15 cellular contexts compared by ENCODE assay signal in genomic region chr20:32232487-32232886, GRCh38. TPM values are rescaled to one million over a fixed set of nuclear protein-coding genes. Genes with fewer than 3 reads are reported as not detected.
DNase-seq lines count a peak whose midpoint lies in the region; ATAC-seq, FAIRE-seq and TF ChIP-seq lines count a peak whose summit lies in the region.
"Had no signal": no experiment of that assay in that cellular context is flagged by ENCODE, and none has a peak within 500 bp of the region (broad histone marks: within the 10 kb centered on the region; RNA-seq: fewer than 3 reads in every experiment).

No MANE protein-coding gene starts in this region.

- no peak overlapping the region for H3K4me2 ChIP-seq in osteoblast (ENCODE audit: insufficient read depth, low read length)
- H3K4me2 ChIP-seq: GM23338 had no signal

- no peak overlapping the region for H2AFZ ChIP-seq in osteoblast (ENCODE audit: low read length)
- H2AFZ ChIP-seq: GM23338 had no signal

- DNase-seq in activated CD4-positive, alpha-beta T cell treated with anti-CD3 and anti-CD28 coated beads, Interleukin-2, amount 10 ng/mL, durations not matched to agents 7 days and 5 days, result no peak
- no peak for DNase-seq in activated CD4-positive, alpha-beta T cell treated with anti-CD3 and anti-CD28 coated beads for 4 hours
- DNase-seq in osteoblast (ENCODE audit: insufficient read length, low spot score, missing footprints) (peak; percentile 29), hepatic stellate cell (ENCODE audit: low spot score) (no peak), pancreas (no peak), dedifferentiated amniotic fluid mesenchymal stem cell (ENCODE audit: extremely low spot score) (no peak)
- DNase-seq: Calu3, MG63, NCI-H2029 treated with DMSO at 0.1 percent for 48 hours, NCI-H526 had no signal

- POLR2A ChIA-PET in activated CD4-positive, alpha-beta T cell treated with anti-CD3 and anti-CD28 coated beads, Interleukin-2, amount 10 ng/mL, durations not matched to agents 7 days and 5 days (lab: Charles Lee), result interaction anchor here (0.5 kb wide), 1 partner anchor 127 kb away, joined by 4 read pairs; no protein-coding TSS in a partner anchor

- H3K27me3 Mint-ChIP-seq in activated CD4-positive, alpha-beta T cell treated with anti-CD3 and anti-CD28 coated beads, Interleukin-2, amount 10 ng/mL, durations not matched to agents 7 days and 5 days, result no peaks in the 10 kb centered on the region
- H3K27me3 Mint-ChIP-seq in activated naive CD8-positive, alpha-beta T cell, result no peaks in the 10 kb centered on the region

- no peak for FAIRE-seq in pancreas (lab: Jason Lieb, UNC)
- FAIRE-seq: keratinocyte had no signal

- H3K27ac Mint-ChIP-seq in activated CD4-positive, alpha-beta T cell treated with anti-CD3 and anti-CD28 coated beads, Interleukin-2, amount 10 ng/mL, durations not matched to agents 7 days and 5 days, result peak overlapping the region; percentile 79
- peak overlapping the region; percentile 91 for H3K27ac Mint-ChIP-seq in activated naive CD8-positive, alpha-beta T cell
- H3K27ac Mint-ChIP-seq: GM23338 had no signal

- intact Hi-C loops in pancreas (cut with DNase I), result no loop called here

- H3K27me3 ChIP-seq in osteoblast (ENCODE audit: insufficient read depth, low read length) (no peaks in the 10 kb centered on the region), pancreas (no peaks in the 10 kb centered on the region)
- H3K27me3 ChIP-seq: MG63 had no signal

- no peaks in the 10 kb centered on the region for H3K4me1 ChIP-seq in osteoblast (ENCODE audit: insufficient read depth, low read length)
- H3K4me1 ChIP-seq in pancreas, result peaks cover 13 to 24% (median 21%) of the 10 kb centered on the region in 3 donors

- no peak overlapping the region for H3K4me3 ChIP-seq in osteoblast (ENCODE audit: insufficient read depth, low read length)
- no peak overlapping the region for H3K4me3 ChIP-seq in pancreas
- H3K4me3 ChIP-seq: GM23338, MG63 had no signal

- CTCF ChIA-PET in activated CD4-positive, alpha-beta T cell treated with anti-CD3 and anti-CD28 coated beads, Interleukin-2, amount 10 ng/mL, durations not matched to agents 7 days and 5 days (lab: Charles Lee), result interaction anchor here (0.5 to 2.8 kb wide), 8 partner anchors 9 to 442 kb away, joined by 3 to 13 read pairs (median 3); no protein-coding TSS in a partner anchor

- no peak overlapping the region for H3K4me3 Mint-ChIP-seq in activated CD4-positive, alpha-beta T cell treated with anti-CD3 and anti-CD28 coated beads, Interleukin-2, amount 10 ng/mL, durations not matched to agents 7 days and 5 days
- H3K4me3 Mint-ChIP-seq in activated naive CD8-positive, alpha-beta T cell, result peak overlapping the region; percentile 57
- H3K4me3 Mint-ChIP-seq: GM23338 had no signal

- no peaks in the 10 kb centered on the region for H4K20me1 ChIP-seq in osteoblast (ENCODE audit: insufficient read depth, low read length)

- H3K79me2 ChIP-seq in osteoblast (ENCODE audit: insufficient read depth, low read length), result no peaks in the 10 kb centered on the region

- no peaks in the 10 kb centered on the region for H3K9me3 Mint-ChIP-seq in activated CD4-positive, alpha-beta T cell treated with anti-CD3 and anti-CD28 coated beads, Interleukin-2, amount 10 ng/mL, durations not matched to agents 7 days and 5 days
- H3K9me3 Mint-ChIP-seq in activated naive CD8-positive, alpha-beta T cell (ENCODE audit: low read depth), result no peaks in the 10 kb centered on the region
- H3K9me3 Mint-ChIP-seq: GM23338 had no signal

- ATAC-seq in GM18868 (IDR thresholded peaks at IDR 0.05; ENCODE audit: unreplicated experiment) (peak; percentile 39), pancreas (no peak)
- ATAC-seq: GM23338, Panc1 had no signal

- H3K4me1 Mint-ChIP-seq in activated CD4-positive, alpha-beta T cell treated with anti-CD3 and anti-CD28 coated beads, Interleukin-2, amount 10 ng/mL, durations not matched to agents 7 days and 5 days, result peaks cover 30% of the 10 kb centered on the region
- H3K4me1 Mint-ChIP-seq in activated naive CD8-positive, alpha-beta T cell (ENCODE audit: low read depth), result peaks cover 40% of the 10 kb centered on the region
- H3K4me1 Mint-ChIP-seq: GM23338 had no signal

- TF ChIP-seq CTCF in osteoblast (IDR thresholded peaks at IDR 0.05; ENCODE audit: extremely low read depth, low read depth, low read length) (no peak), pancreas (IDR thresholded peaks at IDR 0.05) (no peak)

- H3K27ac ChIP-seq in osteoblast (ENCODE audit: low read depth, low read length) (no peak overlapping the region), pancreas (no peak overlapping the region)

- peaks cover 64% of the 10 kb centered on the region for H3K36me3 ChIP-seq in osteoblast (ENCODE audit: insufficient read depth, low read length)
- H3K36me3 ChIP-seq in pancreas, result peaks cover 0 to 19% (median 0%) of the 10 kb centered on the region in 3 donors

- peaks cover 56% of the 10 kb centered on the region for H3K36me3 Mint-ChIP-seq in activated CD4-positive, alpha-beta T cell treated with anti-CD3 and anti-CD28 coated beads, Interleukin-2, amount 10 ng/mL, durations not matched to agents 7 days and 5 days (ENCODE audit: low read depth)
- peaks cover 26% of the 10 kb centered on the region for H3K36me3 Mint-ChIP-seq in activated naive CD8-positive, alpha-beta T cell

- H3K9me3 ChIP-seq in osteoblast (ENCODE audit: low read depth, low read length) (no peaks in the 10 kb centered on the region), pancreas (no peaks in the 10 kb centered on the region)
- H3K9me3 ChIP-seq: MG63 had no signal

RNA-seq across cellular contexts. Expression of gene POFUT1, which starts 24.8 kb away (rescaled TPM):
- total RNA-seq in activated CD4-positive, alpha-beta T cell treated with anti-CD3 and anti-CD28 coated beads, Interleukin-2, amount 10 ng/mL, durations not matched to agents 7 days and 5 days, result 10 to 100 TPM; 26.5 to 27.1 TPM
- total RNA-seq in osteoblast (40.9 and 43.0 TPM in 2 replicates), pancreas (10 to 100 TPM; 10.9 to 20.7 (median 16.8) TPM)
- polyA plus RNA-seq in pancreas, result 10 to 100 TPM in 1 of 2 donors, 1 to 10 TPM in 1; 7.3 to 10.3 TPM

RNA-seq across cellular contexts. Expression of gene PLAGL2, which starts 24.9 kb away (rescaled TPM):
- 10 to 100 TPM; 22.8 to 25.6 TPM for total RNA-seq in activated CD4-positive, alpha-beta T cell treated with anti-CD3 and anti-CD28 coated beads, Interleukin-2, amount 10 ng/mL, durations not matched to agents 7 days and 5 days
- total RNA-seq in osteoblast (2.5 and 2.7 TPM in 2 replicates), pancreas (1 to 10 TPM; 3.3 to 7.2 (median 4.6) TPM)
- polyA plus RNA-seq in pancreas, result 1 to 10 TPM; 2.4 to 4.4 TPM

RNA-seq across cellular contexts. Expression of gene KIF3B, which starts 45.0 kb away (rescaled TPM):
- total RNA-seq in activated CD4-positive, alpha-beta T cell treated with anti-CD3 and anti-CD28 coated beads, Interleukin-2, amount 10 ng/mL, durations not matched to agents 7 days and 5 days, result 10 to 100 TPM; 16.1 to 16.9 TPM
- 37.4 and 39.4 TPM in 2 replicates for total RNA-seq in osteoblast
- 10 to 100 TPM; 23.7 to 35.4 (median 27.9) TPM for total RNA-seq in pancreas
- 10 to 100 TPM; 11.0 to 19.4 TPM for polyA plus RNA-seq in pancreas
